Comparison of ENCODE assay signal across 15 cellular contexts in the genomic region with DNA sequence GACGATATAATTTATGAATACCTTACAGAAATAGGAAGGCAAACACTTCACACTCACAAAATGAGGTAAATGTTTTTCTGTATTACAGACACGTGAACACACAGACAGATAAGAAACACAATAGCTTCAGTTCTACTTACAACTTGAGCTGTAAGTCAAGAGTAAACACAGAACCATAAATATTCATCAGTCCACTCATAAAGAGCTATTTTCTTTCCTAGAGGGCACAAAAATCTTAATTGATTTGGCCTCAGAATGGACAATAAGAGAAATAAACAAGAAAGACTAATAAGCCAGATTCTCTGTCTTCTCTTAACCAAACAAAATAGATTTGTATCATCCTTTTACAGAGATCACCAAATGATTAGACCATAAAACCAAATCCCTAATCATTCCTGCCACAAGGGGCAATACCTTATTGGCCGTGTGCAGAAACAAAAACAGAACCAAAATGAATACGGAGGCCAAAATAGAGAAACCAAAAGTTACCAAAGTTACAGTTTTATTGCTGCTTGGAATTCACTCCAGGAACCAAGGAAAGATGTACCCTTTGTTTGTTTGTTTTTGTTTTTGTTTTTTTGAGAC. TPM values are rescaled to one million over a fixed set of nuclear protein-coding genes. Genes with fewer than 3 reads are reported as not detected.
DNase-seq lines count a peak whose midpoint lies in the region; ATAC-seq, FAIRE-seq and TF ChIP-seq lines count a peak whose summit lies in the region.
"Had no signal": no experiment of that assay in that cellular context is flagged by ENCODE, and none has a peak within 500 bp of the region (broad histone marks: within the 10 kb centered on the region; RNA-seq: fewer than 3 reads in every experiment).

No MANE protein-coding gene starts in this region.

- no peaks in the 10 kb centered on the region for H4K20me1 ChIP-seq in HCT116 (ENCODE audit: insufficient read depth)
- H4K20me1 ChIP-seq in astrocyte (ENCODE audit: insufficient read depth, low read length) = no peaks in the 10 kb centered on the region

- H3K9me2 ChIP-seq in HCT116 (ENCODE audit: insufficient read depth) = no peaks in the 10 kb centered on the region

- H3K4me2 ChIP-seq in HCT116 (ENCODE audit: low read length) (no peak overlapping the region), astrocyte (ENCODE audit: low read length) (no peak overlapping the region)

- no peak overlapping the region for H3K9ac ChIP-seq in HCT116 (ENCODE audit: low read length)
- H3K9ac ChIP-seq in astrocyte (ENCODE audit: low read length) = no peak overlapping the region

- H3K36me3 Mint-ChIP-seq in astrocyte (ENCODE audit: low read depth, unreplicated experiment) = no peaks in the 10 kb centered on the region

- no peak overlapping the region for H3K27ac Mint-ChIP-seq in astrocyte (ENCODE audit: unreplicated experiment)
- H3K27ac Mint-ChIP-seq: T-cell had no signal

- TF ChIP-seq CTCF in HCT116 (IDR thresholded peaks at IDR 0.05 in 2 of 3, conservative IDR thresholded peaks at IDR 0.05 in 1 of 3; ENCODE audit: borderline replicate concordance in 1 of 3, insufficient read depth in 1 of 3, low read depth in 2 of 3, low read length in 2 of 3) (peak in 2 of 3 experiments; percentile 50 to 70; a peak in 4 of 6 replicates), astrocyte (IDR thresholded peaks at IDR 0.05; ENCODE audit: insufficient read depth, low read depth, low read length) (peak; percentile 23), fibroblast of villous mesenchyme (IDR thresholded peaks at IDR 0.05; ENCODE audit: insufficient read depth, low read depth, low read length) (peak; percentile 43), thoracic aorta (IDR thresholded peaks at IDR 0.05) (peak; percentile 24), Peyer's patch (IDR thresholded peaks at IDR 0.05) (no peak)

- H3K27ac ChIP-seq in HCT116 (ENCODE audit: low read depth, low read length) (no peak overlapping the region), astrocyte (ENCODE audit: low read depth, low read length) (no peak overlapping the region), thoracic aorta (no peak overlapping the region), Peyer's patch (no peak overlapping the region)

- BruUV-seq in HCT116 (replicated peaks; lab: Mats Ljungman, UMichigan) = no TSS peak

- DNase-seq in HCT116 (ENCODE audit: low read depth, low spot score) = no peak
- DNase-seq in astrocyte (ENCODE audit: low read depth) = no peak
- DNase-seq in fibroblast of villous mesenchyme (ENCODE audit: low read depth) = peak; percentile 8
- DNase-seq in thoracic aorta (ENCODE audit: low spot score) = no peak
- DNase-seq in Peyer's patch = no peak
- no peak for DNase-seq in stimulated activated naive CD8-positive, alpha-beta T cell treated with anti-CD3 and anti-CD28 coated beads, Interleukin-15, Interleukin-2, amounts not matched to agents 100 U/mL and 50 U/mL, for 24 hours
- DNase-seq: activated CD4-positive, alpha-beta T cell treated with anti-CD3 and anti-CD28 coated beads, Interleukin-2, amount 50 U/mL, for 1 hour; foreskin melanocyte; KG1; kidney glomerular epithelial cell; NCI-H2029 treated with DMSO at 0.1 percent for 48 hours; stimulated activated naive CD4-positive, alpha-beta T cell; T-cell had no signal

- no peaks in the 10 kb centered on the region for H3K36me3 ChIP-seq in HCT116 (ENCODE audit: control insufficient read depth in 1 of 2, insufficient read depth in 2 of 2, low read length in 2 of 2)
- no peaks in the 10 kb centered on the region for H3K36me3 ChIP-seq in astrocyte (ENCODE audit: insufficient read depth, low read length)
- no peaks in the 10 kb centered on the region for H3K36me3 ChIP-seq in thoracic aorta
- H3K36me3 ChIP-seq in Peyer's patch = no peaks in the 10 kb centered on the region

- H3K27me3 ChIP-seq in HCT116 (ENCODE audit: insufficient read depth, low read length) (no peaks in the 10 kb centered on the region), astrocyte (ENCODE audit: insufficient read depth, low read length) (no peaks in the 10 kb centered on the region), thoracic aorta (replicated peaks; ENCODE audit: insufficient read depth) (no peaks in the 10 kb centered on the region), Peyer's patch (no peaks in the 10 kb centered on the region)

- no peak overlapping the region for H3K4me3 ChIP-seq in HCT116 (replicated peaks in 1 of 2; ENCODE audit: low read depth in 1 of 2, low read length in 2 of 2)
- no peak overlapping the region for H3K4me3 ChIP-seq in astrocyte (ENCODE audit: insufficient read depth, low read depth, low read length)
- H3K4me3 ChIP-seq in fibroblast of villous mesenchyme (ENCODE audit: low read depth, low read length) = no peak overlapping the region
- no peak overlapping the region for H3K4me3 ChIP-seq in thoracic aorta
- no peak overlapping the region for H3K4me3 ChIP-seq in Peyer's patch

- ATAC-seq in HCT116 = peak; percentile 58; the same call in 1 of the 2 replicates
- no peak for ATAC-seq in thoracic aorta (ENCODE audit: insufficient number of reproducible peaks, low FRiP score, low read depth)
- no peak for ATAC-seq in GM21390 (IDR thresholded peaks at IDR 0.05; ENCODE audit: unreplicated experiment)
- no peak for ATAC-seq in stimulated activated naive CD8-positive, alpha-beta T cell treated with anti-CD3 and anti-CD28 coated beads, Interleukin-15, Interleukin-2, amounts not matched to agents 100 U/mL and 50 U/mL, for 24 hours
- ATAC-seq: T-cell had no signal

- H3K79me2 ChIP-seq in HCT116 (ENCODE audit: insufficient read depth, low read length) = no peaks in the 10 kb centered on the region
- H3K79me2 ChIP-seq in astrocyte (ENCODE audit: insufficient read depth, low read length) = no peaks in the 10 kb centered on the region

- no peaks in the 10 kb centered on the region for H3K9me3 Mint-ChIP-seq in astrocyte (ENCODE audit: unreplicated experiment)
- H3K9me3 Mint-ChIP-seq: T-cell had no signal

- TF ChIP-seq POLR2A in HCT116 (IDR thresholded peaks at IDR 0.05; ENCODE audit: borderline replicate concordance, extremely low read depth, insufficient read depth, insufficient read length) (no peak), Peyer's patch (IDR thresholded peaks at IDR 0.05) (no peak)

- H3K27me3 Mint-ChIP-seq in astrocyte (ENCODE audit: low read depth, unreplicated experiment) = no peaks in the 10 kb centered on the region
- H3K27me3 Mint-ChIP-seq: T-cell had no signal

- no peak for TF ChIP-seq RAD21 in HCT116 (IDR thresholded peaks at IDR 0.05; ENCODE audit: low read depth)

- H3K9me3 ChIP-seq in HCT116 (ENCODE audit: control insufficient read depth in 1 of 2, insufficient read depth in 1 of 2, low read depth in 1 of 2, low read length in 2 of 2) = no peaks in the 10 kb centered on the region
- H3K9me3 ChIP-seq in astrocyte (ENCODE audit: insufficient read depth, low read depth, low read length) = no peaks in the 10 kb centered on the region
- H3K9me3 ChIP-seq in thoracic aorta = no peaks in the 10 kb centered on the region
- no peaks in the 10 kb centered on the region for H3K9me3 ChIP-seq in Peyer's patch

- RAD21 ChIA-PET in HCT116 (lab: Charles Lee; ENCODE audit: low non-redundant PET in 1 of 2, low total read pairs in 2 of 2, uncharacterized antibody in 2 of 2, unreplicated experiment in 2 of 2) = no interaction called here

- no peak overlapping the region for H3K4me3 Mint-ChIP-seq in astrocyte (ENCODE audit: unreplicated experiment)
- H3K4me3 Mint-ChIP-seq: T-cell had no signal

- H3K4me1 ChIP-seq in HCT116 (ENCODE audit: control insufficient read depth in 1 of 2, insufficient read depth in 2 of 2, low read length in 2 of 2) (no peaks in the 10 kb centered on the region), astrocyte (ENCODE audit: insufficient read depth, low read length) (no peaks in the 10 kb centered on the region), thoracic aorta (ENCODE audit: control insufficient read depth in 1 of 2, low read depth in 2 of 2) (no peaks in the 10 kb centered on the region), Peyer's patch (no peaks in the 10 kb centered on the region)

- H2AFZ ChIP-seq in HCT116 (ENCODE audit: low read depth, low read length, poor library complexity, severe bottlenecking) = peak overlapping the region; percentile 65
- no peak overlapping the region for H2AFZ ChIP-seq in astrocyte (ENCODE audit: low read depth, low read length)

- CTCF ChIA-PET in HCT116 (lab: Charles Lee) = interaction anchor here (1.1 kb wide), 1 partner anchor 136 kb away, joined by 3 read pairs; no protein-coding TSS in a partner anchor

- POLR2A ChIA-PET in HCT116 (lab: Charles Lee) = no interaction called here

- H3K4me1 Mint-ChIP-seq in astrocyte (ENCODE audit: low read depth, unreplicated experiment) = no peaks in the 10 kb centered on the region
- H3K4me1 Mint-ChIP-seq: T-cell had no signal

- intact Hi-C loops in HCT116 (cut with micrococcal nuclease) = no loop called here

- no peak for FAIRE-seq in astrocyte (lab: Jason Lieb, UNC)
- FAIRE-seq: D721Med had no signal

TF ChIP-seq in HCT116, 20 proteins besides CTCF, POLR2A, EP300 and RAD21:
- TF ChIP-seq ZFX (IDR thresholded peaks at IDR 0.05) (no peak), ZNF274 (IDR thresholded peaks at IDR 0.05; ENCODE audit: low read depth, low read length) (no peak), CBX3 (IDR thresholded peaks at IDR 0.05; ENCODE audit: low read depth) (no peak), YY1 (IDR thresholded peaks at IDR 0.05; ENCODE audit: extremely low read depth, insufficient replicate concordance, low read depth, low read length) (no peak), SRF (IDR thresholded peaks at IDR 0.05; ENCODE audit: low read depth) (no peak), SIN3A (IDR thresholded peaks at IDR 0.05; ENCODE audit: low read depth) (no peak), POLR2AphosphoS5 (IDR thresholded peaks at IDR 0.05; ENCODE audit: low read depth, low read length) (no peak), CEBPB (IDR thresholded peaks at IDR 0.05; ENCODE audit: low read depth) (no peak), SP1 (IDR thresholded peaks at IDR 0.05; ENCODE audit: low read depth) (no peak)
- TF ChIP-seq, protein P1, sequence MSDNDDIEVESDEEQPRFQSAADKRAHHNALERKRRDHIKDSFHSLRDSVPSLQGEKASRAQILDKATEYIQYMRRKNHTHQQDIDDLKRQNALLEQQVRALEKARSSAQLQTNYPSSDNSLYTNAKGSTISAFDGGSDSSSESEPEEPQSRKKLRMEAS (IDR thresholded peaks at IDR 0.05) = no peak

RNA-seq across cellular contexts. Expression of a gene that starts 38.1 kb away (rescaled TPM):
- total RNA-seq in HCT116 (2021; ENCODE audit: unreplicated experiment) = not detected
- not detected in 2 replicates for polyA plus RNA-seq in HCT116 (2012)
- not detected in 2 replicates for total RNA-seq in astrocyte
- not detected in 2 replicates for total RNA-seq in fibroblast of villous mesenchyme
- total RNA-seq in thoracic aorta = under 1 TPM in 1 of 2 donors, not detected in 1; 0.28 TPM
- under 1 TPM in 1 of 4 donors, not detected in 3; 0.67 TPM for total RNA-seq in Peyer's patch

Comparison
In these comparisons a context has a peak if more than half of its experiments do, and no peak if none do; other contexts are left out.
1. CTCF ChIP-seq: peak in HCT116 (2 of 3), astrocyte (single experiment), fibroblast of villous mesenchyme (single experiment) and thoracic aorta (single experiment); none in Peyer's patch (0 of 6).